Comparison of ENCODE assay signal across 23 cellular contexts in genomic region chr7:150838965-150839650, GRCh38. TPM values are rescaled to one million over a fixed set of nuclear protein-coding genes. Genes with fewer than 3 reads are reported as not detected.
"Had no signal": no experiment of that assay in that cellular context is flagged by ENCODE, and none has a peak within 500 bp of the region (broad histone marks: within the 10 kb centered on the region; RNA-seq: fewer than 3 reads in every experiment).

No MANE protein-coding gene starts in this region.

- H3K36me3 ChIP-seq: colonic mucosa, esophagus squamous epithelium, SJSA1, stomach, WERI-Rb-1 had no signal

- H3K27ac ChIP-seq: body of pancreas, colonic mucosa, esophagus squamous epithelium, SJSA1, stomach, WERI-Rb-1 had no signal

- DNase-seq: activated CD4-positive, alpha-beta T cell treated with anti-CD3 and anti-CD28 coated beads for 1 hour; activated naive CD4-positive, alpha-beta T cell; activated naive CD8-positive, alpha-beta T cell treated with anti-CD3 and anti-CD28 coated beads for 36 hours; activated T-cell treated with anti-CD3 and anti-CD28 coated beads, Interleukin-2, amount 50 U/mL, for 1 hour; amygdala; body of pancreas; caudate nucleus; colonic mucosa; effector CD4-positive, alpha-beta T cell; esophagus squamous epithelium; left colon; stomach; T-helper 2 cell; WERI-Rb-1 had no signal

- H3K9me3 ChIP-seq: body of pancreas, colonic mucosa, esophagus squamous epithelium, SJSA1, stomach had no signal

- H3K27me3 ChIP-seq: body of pancreas, colonic mucosa, esophagus squamous epithelium had no signal

- H3K4me3 ChIP-seq: body of pancreas, colonic mucosa, esophagus squamous epithelium, lung, SJSA1, stomach had no signal

- H3K4me1 ChIP-seq: body of pancreas, colonic mucosa, esophagus squamous epithelium, SJSA1, stomach had no signal

RNA-seq across cellular contexts. Expression of gene AOC1, which starts 13.2 kb away (rescaled TPM):
- total RNA-seq: activated naive CD8-positive, alpha-beta T cell treated with anti-CD3 and anti-CD28 coated beads for 36 hours; activated T-helper 17 cell treated with anti-CD3 and anti-CD28 coated beads, Interleukin-2, amount 50 U/mL, for 72 hours; endothelial cell of umbilical vein; fibroblast of villous mesenchyme; glomerular endothelial cell; mesothelial cell of epicardium; natural killer cell treated with Interleukin-12 subunit alpha and Interleukin-12 subunit beta and Interleukin-15 and Interleukin-18, amount 100 ng/mL, for 72 hours; SJSA1; temporal lobe had no signal

RNA-seq across cellular contexts. Expression of gene TMEM176A, which starts 38.5 kb away (rescaled TPM):
- total RNA-seq: activated naive CD8-positive, alpha-beta T cell treated with anti-CD3 and anti-CD28 coated beads for 36 hours; endothelial cell of umbilical vein; fibroblast of villous mesenchyme; glomerular endothelial cell; SJSA1 had no signal

RNA-seq across cellular contexts. Expression of gene TMEM176B, which starts 38.9 kb away (rescaled TPM):
- total RNA-seq: activated naive CD8-positive, alpha-beta T cell treated with anti-CD3 and anti-CD28 coated beads for 36 hours; activated T-helper 17 cell treated with anti-CD3 and anti-CD28 coated beads, Interleukin-2, amount 50 U/mL, for 72 hours; endothelial cell of umbilical vein; glomerular endothelial cell; SJSA1 had no signal
